In the genomic region with DNA sequence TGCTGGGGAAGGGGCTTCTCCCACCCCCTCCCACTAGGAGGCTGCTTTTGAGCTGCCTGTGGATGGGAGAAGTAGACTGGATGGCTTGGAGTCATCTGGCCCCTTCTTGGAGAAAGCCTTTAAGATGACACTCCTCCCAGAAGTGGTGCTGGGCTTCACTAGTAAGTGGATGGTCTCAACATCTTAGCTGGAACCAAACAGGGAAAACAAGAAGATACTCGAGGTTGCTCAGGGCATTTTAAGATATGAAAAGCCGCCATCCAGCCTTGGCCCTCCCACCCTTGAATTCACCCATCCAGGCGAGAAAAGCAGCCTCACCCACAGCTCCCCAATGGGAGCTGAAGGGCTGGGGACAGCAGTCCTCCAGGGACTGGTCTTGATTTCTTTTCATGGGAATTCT, we compare ENCODE assay signal across 17 cellular contexts. TPM values are rescaled to one million over a fixed set of nuclear protein-coding genes. Genes with fewer than 3 reads are reported as not detected.
A peak's percentile ranks its signal among the peaks of the same experiment; 100 is the strongest.
DNase-seq lines count a peak whose midpoint lies in the region; ATAC-seq and TF ChIP-seq lines count a peak whose summit lies in the region.
"Had no signal": no experiment of that assay in that cellular context is flagged by ENCODE, and none has a peak within 500 bp of the region (broad histone marks: within the 10 kb centered on the region; RNA-seq: fewer than 3 reads in every experiment).

No MANE protein-coding gene starts in this region.

- H3K9me2 ChIP-seq in SK-N-SH: no peaks in the 10 kb centered on the region

- H3K56ac ChIP-seq in mesendoderm (ENCODE audit: low read length): no peak overlapping the region

- intact Hi-C loops in esophagus muscularis mucosa (cut with DNase I): loop anchor here (10.0 kb wide), 1 partner anchor 636 kb away; no protein-coding TSS in a partner anchor

- no peaks in the 10 kb centered on the region for H3K4me1 ChIP-seq in SK-N-SH (ENCODE audit: control insufficient read depth in 1 of 2, insufficient read depth in 2 of 2, low read depth in 1 of 2, low read length in 1 of 2)
- peaks cover 0 to 13% (median 11%) of the 10 kb centered on the region in 4 donors for H3K4me1 ChIP-seq in esophagus muscularis mucosa
- H3K4me1 ChIP-seq in mesendoderm (ENCODE audit: control insufficient read depth, low read depth, low read length): peaks cover 2% of the 10 kb centered on the region

- CTCF ChIA-PET in SK-N-SH (lab: Yijun Ruan, JAX): interaction anchor here (0.9 to 13.8 kb wide), 2 partner anchors 11 to 13 kb away, joined by 3 to 109 read pairs; no protein-coding TSS in a partner anchor

- TF ChIP-seq EP300 in SK-N-SH (IDR thresholded peaks at IDR 0.05; ENCODE audit: borderline replicate concordance in 1 of 2, low read depth in 1 of 2, low read length in 1 of 2) (no peak), esophagus muscularis mucosa (IDR thresholded peaks at IDR 0.05) (no peak)

- H3K9me3 ChIP-seq in SK-N-SH (no peaks in the 10 kb centered on the region), esophagus muscularis mucosa (no peaks in the 10 kb centered on the region)
- H3K9me3 ChIP-seq: HAP-1 had no signal

- no peaks in the 10 kb centered on the region for H3K36me3 ChIP-seq in SK-N-SH (replicated peaks in 1 of 2; ENCODE audit: control insufficient read depth in 1 of 2, insufficient read depth in 2 of 2, low read length in 1 of 2)
- H3K36me3 ChIP-seq in H7 (replicated peaks; ENCODE audit: control insufficient read depth, insufficient read depth, low read length): no peaks in the 10 kb centered on the region
- no peaks in the 10 kb centered on the region for H3K36me3 ChIP-seq in esophagus muscularis mucosa
- no peaks in the 10 kb centered on the region for H3K36me3 ChIP-seq in mesendoderm (ENCODE audit: control insufficient read depth, insufficient read depth, low read length)
- H3K36me3 ChIP-seq: BLaER1, HAP-1 had no signal

- POLR2A ChIA-PET in SK-N-SH (lab: Yijun Ruan, JAX): no interaction called here

- H3K36me3 Mint-ChIP-seq in type B pancreatic cell: no peaks in the 10 kb centered on the region
- H3K36me3 Mint-ChIP-seq: CD14-positive monocyte; CD4-positive, alpha-beta memory T cell had no signal

- no peak overlapping the region for H3K27ac Mint-ChIP-seq in type B pancreatic cell
- H3K27ac Mint-ChIP-seq in stimulated activated naive CD8-positive, alpha-beta T cell treated with anti-CD3 and anti-CD28 coated beads, Interleukin-15, amount 100 ng/mL, for 72 hours: no peak overlapping the region
- H3K27ac Mint-ChIP-seq: CD14-positive monocyte; CD4-positive, alpha-beta memory T cell had no signal

- H3K27me3 Mint-ChIP-seq in type B pancreatic cell: peaks cover 35% of the 10 kb centered on the region
- H3K27me3 Mint-ChIP-seq in stimulated activated naive CD8-positive, alpha-beta T cell treated with anti-CD3 and anti-CD28 coated beads, Interleukin-15, amount 100 ng/mL, for 72 hours: peaks cover 79% of the 10 kb centered on the region

- H2BK120ac ChIP-seq in mesendoderm (ENCODE audit: low read depth, low read length): no peak overlapping the region

- H4K8ac ChIP-seq in mesendoderm (ENCODE audit: low read depth, low read length): no peak overlapping the region

- WGBS in SK-N-SH (ENCODE audit: low lambda C conversion rate): 45% methylated on average over 3 of the region's 3 CpGs
- WGBS in esophagus muscularis mucosa: 89% methylated on average over 3 of the region's 3 CpGs
- WGBS in mesendoderm (ENCODE audit: extremely low coverage, insufficient coverage, low lambda C conversion rate): no CpG with 5 or more reads among the region's 3 CpGs

- H3K4ac ChIP-seq in mesendoderm (ENCODE audit: low read depth, low read length): no peak overlapping the region

- no peak for TF ChIP-seq RAD21 in SK-N-SH (IDR thresholded peaks at IDR 0.05; ENCODE audit: low read length)

- peaks cover 24% of the 10 kb centered on the region for H3K4me1 Mint-ChIP-seq in type B pancreatic cell (ENCODE audit: unreplicated experiment)
- no peaks in the 10 kb centered on the region for H3K4me1 Mint-ChIP-seq in stimulated activated naive CD8-positive, alpha-beta T cell treated with anti-CD3 and anti-CD28 coated beads, Interleukin-15, amount 100 ng/mL, for 72 hours
- H3K4me1 Mint-ChIP-seq: CD14-positive monocyte; CD4-positive, alpha-beta memory T cell had no signal

- H3K4me3 Mint-ChIP-seq in type B pancreatic cell: no peak overlapping the region
- H3K4me3 Mint-ChIP-seq in stimulated activated naive CD8-positive, alpha-beta T cell treated with anti-CD3 and anti-CD28 coated beads, Interleukin-15, amount 100 ng/mL, for 72 hours: no peak overlapping the region
- H3K4me3 Mint-ChIP-seq: CD14-positive monocyte; CD4-positive, alpha-beta memory T cell had no signal

- no peak overlapping the region for H2AFZ ChIP-seq in SK-N-SH (ENCODE audit: low read depth)

- H3K9ac ChIP-seq in SK-N-SH (no peak overlapping the region), mesendoderm (ENCODE audit: low read length) (no peak overlapping the region)
- H3K9ac ChIP-seq: BLaER1 had no signal

- no peak overlapping the region for H2BK5ac ChIP-seq in mesendoderm (ENCODE audit: low read length)

- H3K79me1 ChIP-seq in mesendoderm (ENCODE audit: low read length): no peaks in the 10 kb centered on the region

- no peak overlapping the region for H3K18ac ChIP-seq in mesendoderm (ENCODE audit: low read length)

- H4K5ac ChIP-seq in mesendoderm (ENCODE audit: low read length): no peak overlapping the region

- no peaks in the 10 kb centered on the region for H3F3A ChIP-seq in SK-N-SH (replicated peaks; ENCODE audit: insufficient read depth)

- ATAC-seq in SK-N-SH treated with all-trans-retinoic acid at 6 μM for 48 hours: no peak
- ATAC-seq in stimulated activated naive CD8-positive, alpha-beta T cell treated with anti-CD3 and anti-CD28 coated beads, Interleukin-15, amount 100 ng/mL, for 72 hours: no peak
- ATAC-seq: GM12878, HepG2 had no signal

- no peak overlapping the region for H3K4me2 ChIP-seq in SK-N-SH
- H3K4me2 ChIP-seq in mesendoderm (ENCODE audit: low read length): no peak overlapping the region
- H3K4me2 ChIP-seq: BLaER1 had no signal

- H2BK15ac ChIP-seq in mesendoderm (replicated peaks; ENCODE audit: low read depth): no peak overlapping the region

- no peak overlapping the region for H2AK5ac ChIP-seq in mesendoderm (ENCODE audit: low read length)

- no peaks in the 10 kb centered on the region for H3K9me3 Mint-ChIP-seq in type B pancreatic cell
- H3K9me3 Mint-ChIP-seq in stimulated activated naive CD8-positive, alpha-beta T cell treated with anti-CD3 and anti-CD28 coated beads, Interleukin-15, amount 100 ng/mL, for 72 hours: no peaks in the 10 kb centered on the region

- DNase-seq in SK-N-SH (peak; percentile 3), H7 (peak; percentile 2), esophagus muscularis mucosa (ENCODE audit: extremely low spot score) (peak; percentile 90), type B pancreatic cell (ENCODE audit: extremely low spot score, unreplicated experiment) (peak; percentile 11), mesendoderm (no peak)
- DNase-seq in stimulated activated naive CD8-positive, alpha-beta T cell treated with anti-CD3 and anti-CD28 coated beads, Interleukin-15, amount 100 ng/mL, for 72 hours: no peak
- DNase-seq: CD4-positive, alpha-beta memory T cell; DMS79 treated with DMSO at 0.1 percent for 48 hours had no signal

- no peak overlapping the region for H3K23ac ChIP-seq in mesendoderm (ENCODE audit: low read length)

- H3K27me3 ChIP-seq in SK-N-SH (ENCODE audit: insufficient read depth): no peaks in the 10 kb centered on the region
- H3K27me3 ChIP-seq in H7 (ENCODE audit: control insufficient read depth, insufficient read depth, low read length): peaks cover 71% of the 10 kb centered on the region
- no peaks in the 10 kb centered on the region for H3K27me3 ChIP-seq in esophagus muscularis mucosa
- H3K27me3 ChIP-seq in mesendoderm (ENCODE audit: insufficient read depth, low read length, poor library complexity): no peaks in the 10 kb centered on the region
- H3K27me3 ChIP-seq: BLaER1 had no signal

- no peaks in the 10 kb centered on the region for H3K79me2 ChIP-seq in SK-N-SH (ENCODE audit: insufficient read depth)
- H3K79me2 ChIP-seq in mesendoderm (ENCODE audit: control insufficient read depth, insufficient read depth, low read length): no peaks in the 10 kb centered on the region

- TF ChIP-seq POLR2A in esophagus muscularis mucosa (IDR thresholded peaks at IDR 0.05; ENCODE audit: low read depth): no peak

- TF ChIP-seq CTCF in SK-N-SH (IDR thresholded peaks at IDR 0.05) (no peak), esophagus muscularis mucosa (IDR thresholded peaks at IDR 0.05) (no peak), type B pancreatic cell (conservative IDR thresholded peaks at IDR 0.05) (no peak)

- H4K20me1 ChIP-seq in SK-N-SH (ENCODE audit: insufficient read depth): no peaks in the 10 kb centered on the region
- H4K20me1 ChIP-seq: BLaER1 had no signal

- H3K4me3 ChIP-seq in SK-N-SH (ENCODE audit: low read depth in 2 of 2, low read length in 1 of 2) (no peak overlapping the region), H7 (ENCODE audit: insufficient read depth, low read depth, low read length) (no peak overlapping the region), esophagus muscularis mucosa (no peak overlapping the region), mesendoderm (ENCODE audit: low read length) (no peak overlapping the region)
- H3K4me3 ChIP-seq: BLaER1, GM12878, HAP-1 had no signal

- no peak overlapping the region for H3K27ac ChIP-seq in SK-N-SH (ENCODE audit: low read depth in 2 of 2, low read length in 1 of 2)
- no peak overlapping the region for H3K27ac ChIP-seq in esophagus muscularis mucosa (replicated peaks in 1 of 4)
- no peak overlapping the region for H3K27ac ChIP-seq in mesendoderm (ENCODE audit: low read depth, low read length)
- H3K27ac ChIP-seq: 22Rv1, BLaER1 had no signal

TF ChIP-seq in SK-N-SH treated with all-trans-retinoic acid at 6 μM for 48 hours, 23 proteins besides CTCF, POLR2A, EP300 and RAD21 (continues in another document):
- TF ChIP-seq SNAI2 (CRISPR knock-in tag; IDR thresholded peaks at IDR 0.05) (no peak), ARNTL (CRISPR knock-in tag; IDR thresholded peaks at IDR 0.05; ENCODE audit: borderline replicate concordance, low read depth) (no peak), PPARA (CRISPR knock-in tag; IDR thresholded peaks at IDR 0.05; ENCODE audit: borderline replicate concordance) (no peak), ZNF8 (CRISPR knock-in tag; IDR thresholded peaks at IDR 0.05) (no peak), RARB (CRISPR knock-in tag; IDR thresholded peaks at IDR 0.05) (no peak), ZNF565 (CRISPR knock-in tag; conservative IDR thresholded peaks at IDR 0.05; ENCODE audit: low read depth) (no peak), ZFP30 (CRISPR knock-in tag; IDR thresholded peaks at IDR 0.05) (no peak)

RNA-seq across cellular contexts. Expression of a gene that starts 7.8 kb away (rescaled TPM):
- polyA plus RNA-seq in SK-N-SH (2012; rRNA removed): 0.11 and 0.25 TPM in 2 replicates
- 0.08 and 0.17 TPM in 2 replicates for polyA plus RNA-seq in SK-N-SH (2012; cell fraction: cytosol; rRNA removed)
- 0.10 and 0.33 TPM in 2 replicates for polyA plus RNA-seq in SK-N-SH (2012; cell fraction: nucleus; rRNA removed)
- total RNA-seq in H7 (2014; rRNA removed; shearing (Covaris generic)): 1.4 TPM in 2 replicates
- total RNA-seq in esophagus muscularis mucosa: not detected
- 12.8 and 17.0 TPM in 2 replicates for total RNA-seq in type B pancreatic cell (ENCODE audit: low replicate concordance)
- 0.21 TPM for polyA plus RNA-seq in mesendoderm (2013, experiment 1 of 2)
- polyA plus RNA-seq in mesendoderm (2013, experiment 2 of 2): 0.20 TPM
- total RNA-seq: A673; CD4-positive, alpha-beta memory T cell; GM12878 had no signal
- polyA plus RNA-seq: AG04450; CD14-positive monocyte; CD4-positive, alpha-beta memory T cell; GM12878 had no signal

Comparison
In these comparisons a context has a peak if more than half of its experiments do, and no peak if none do; other contexts are left out.
1. DNase-seq: peak in SK-N-SH (single experiment), H7 (single experiment), esophagus muscularis mucosa (single experiment) and type B pancreatic cell (single experiment); none in mesendoderm (single experiment) and stimulated activated naive CD8-positive, alpha-beta T cell treated with anti-CD3 and anti-CD28 coated beads, Interleukin-15, amount 100 ng/mL, for 72 hours (0 of 2).